Comparison of ENCODE assay signal across 20 cellular contexts in the genomic region with DNA sequence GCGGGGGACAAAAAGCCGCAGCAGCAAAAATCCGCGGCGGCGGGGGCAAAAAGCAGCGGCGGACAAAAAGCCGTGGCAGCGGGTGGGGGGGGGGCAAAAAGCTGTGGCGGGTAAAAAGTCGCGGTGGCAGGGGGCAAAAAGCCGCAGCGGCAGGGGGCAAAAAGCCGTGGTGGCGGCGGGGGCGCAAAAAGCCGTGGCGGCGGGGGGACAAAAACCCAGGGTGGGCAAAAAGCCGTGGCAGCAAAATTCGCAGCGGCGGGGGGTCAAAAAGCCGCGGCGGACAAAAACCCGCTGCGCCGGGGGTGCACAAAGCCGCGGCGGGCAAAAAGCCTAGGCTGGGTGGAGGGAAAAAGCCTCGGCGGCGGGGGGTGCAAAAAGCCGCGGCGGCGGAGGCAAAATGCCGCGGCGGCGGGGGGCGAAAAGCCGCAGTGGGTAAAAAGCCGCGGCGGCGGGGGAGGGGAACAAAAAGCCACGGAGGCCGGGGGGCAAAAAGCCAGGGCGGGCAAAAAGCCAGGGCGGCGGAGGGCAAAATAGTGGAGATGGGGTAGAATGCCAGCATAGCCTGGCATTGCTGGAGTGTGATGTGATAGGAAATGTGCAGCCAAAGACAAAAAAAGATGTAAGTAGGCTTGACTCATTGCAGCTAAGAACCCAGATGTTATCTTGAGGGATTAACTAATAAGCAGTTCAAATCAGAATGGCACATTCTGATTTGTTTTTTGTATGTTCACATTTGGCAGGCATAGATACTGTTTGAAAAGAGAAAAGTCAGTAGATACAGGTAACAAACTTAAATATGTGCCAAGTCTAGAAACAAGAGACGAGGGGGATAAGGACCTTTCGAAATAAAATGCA.
DNase-seq lines count a peak whose midpoint lies in the region; ATAC-seq lines count a peak whose summit lies in the region.
"Had no signal": no experiment of that assay in that cellular context is flagged by ENCODE, and none has a peak within 500 bp of the region (broad histone marks: within the 10 kb centered on the region; RNA-seq: fewer than 3 reads in every experiment).

No MANE protein-coding gene starts in this region.

- no peaks in the 10 kb centered on the region for H3K36me3 ChIP-seq in NT2/D1 (ENCODE audit: insufficient read depth, insufficient read length, low read length)
- no peaks in the 10 kb centered on the region for H3K36me3 ChIP-seq in iPS-20b (ENCODE audit: insufficient read depth, low read depth, low read length)
- no peaks in the 10 kb centered on the region for H3K36me3 ChIP-seq in CD4-positive, alpha-beta memory T cell (ENCODE audit: insufficient read depth, low read length)
- H3K36me3 ChIP-seq: ovary, SJSA1 had no signal

- no peaks in the 10 kb centered on the region for H3K36me3 Mint-ChIP-seq in activated T-cell treated with anti-CD3 and anti-CD28 coated beads, Interleukin-2, amount 50 U/mL, for 4 hours (ENCODE audit: insufficient read depth)
- peaks cover 2 to 7% of the 10 kb centered on the region in 2 donors for H3K36me3 Mint-ChIP-seq in CD4-positive, alpha-beta memory T cell

- H3K9me3 ChIP-seq in NT2/D1 (ENCODE audit: insufficient read depth, low read length) = no peaks in the 10 kb centered on the region
- H3K9me3 ChIP-seq in iPS-20b (ENCODE audit: insufficient read depth, low read depth, low read length) = peaks cover 6% of the 10 kb centered on the region; the same call in 1 of the 2 replicates
- no peaks in the 10 kb centered on the region for H3K9me3 ChIP-seq in CD4-positive, alpha-beta memory T cell (ENCODE audit: control insufficient read depth in 1 of 2, low read length in 2 of 2)

- H3K4me1 ChIP-seq in NT2/D1 (ENCODE audit: insufficient read depth, insufficient read length) (peaks cover 2% of the 10 kb centered on the region), iPS-20b (ENCODE audit: insufficient read depth, low read length) (peaks cover 3% of the 10 kb centered on the region; the same call in 1 of the 2 replicates)
- H3K4me1 ChIP-seq in CD4-positive, alpha-beta memory T cell (ENCODE audit: insufficient read depth, low read length) = no peaks in the 10 kb centered on the region
- H3K4me1 ChIP-seq: SJSA1 had no signal

- peaks cover 3% of the 10 kb centered on the region for H3K4me1 Mint-ChIP-seq in activated T-cell treated with anti-CD3 and anti-CD28 coated beads, Interleukin-2, amount 50 U/mL, for 4 hours (ENCODE audit: low read depth)
- peaks cover 0 to 3% (median under 1%) of the 10 kb centered on the region in 4 donors for H3K4me1 Mint-ChIP-seq in CD4-positive, alpha-beta memory T cell

- no peak overlapping the region for H3K9ac ChIP-seq in NT2/D1 (ENCODE audit: insufficient read length, low read depth)
- H3K9ac ChIP-seq in iPS-20b (ENCODE audit: low read depth, low read length) = no peak overlapping the region

- CTCF ChIA-PET in CD4-positive, alpha-beta memory T cell (lab: Charles Lee; ENCODE audit: partially characterized antibody) = no interaction called here

- H3K4me3 ChIP-seq in NT2/D1 (ENCODE audit: insufficient read length, low read depth) (peak overlapping the region; percentile 8), iPS-20b (ENCODE audit: low read length) (peak overlapping the region; percentile 65; the same call in 1 of the 2 replicates)
- H3K4me3 ChIP-seq in CD4-positive, alpha-beta memory T cell (ENCODE audit: low read length in 2 of 2) = no peak overlapping the region
- H3K4me3 ChIP-seq: coronary artery, ovary, SJSA1 had no signal

- H3K27me3 Mint-ChIP-seq in activated T-cell treated with anti-CD3 and anti-CD28 coated beads, Interleukin-2, amount 50 U/mL, for 4 hours (ENCODE audit: low read depth) = peaks cover 42% of the 10 kb centered on the region
- peaks cover 21 to 23% of the 10 kb centered on the region in 2 donors for H3K27me3 Mint-ChIP-seq in CD4-positive, alpha-beta memory T cell

- intact Hi-C loops in CD4-positive, alpha-beta memory T cell (cut with micrococcal nuclease) = no loop called here

- H3K4me3 Mint-ChIP-seq in activated T-cell treated with anti-CD3 and anti-CD28 coated beads, Interleukin-2, amount 50 U/mL, for 4 hours = no peak overlapping the region
- peak overlapping the region in 1 of 8 donors; percentile 29 for H3K4me3 Mint-ChIP-seq in CD4-positive, alpha-beta memory T cell
- H3K4me3 Mint-ChIP-seq: IgD-negative memory B cell; stimulated activated naive CD8-positive, alpha-beta T cell treated with anti-CD3 and anti-CD28 coated beads, Interleukin-15, Interleukin-2, amounts not matched to agents 100 ng/mL and 50 ng/mL, for 24 hours had no signal

- POLR2A ChIA-PET in CD4-positive, alpha-beta memory T cell (lab: Charles Lee; ENCODE audit: partially characterized antibody) = no interaction called here

- peaks cover 20% of the 10 kb centered on the region for H3K9me3 Mint-ChIP-seq in activated T-cell treated with anti-CD3 and anti-CD28 coated beads, Interleukin-2, amount 50 U/mL, for 4 hours
- H3K9me3 Mint-ChIP-seq in CD4-positive, alpha-beta memory T cell = peaks cover 7 to 52% (median 40%) of the 10 kb centered on the region in 8 donors

- no peak for ATAC-seq in HG03439 (IDR thresholded peaks at IDR 0.05; ENCODE audit: unreplicated experiment)
- no peak for ATAC-seq in activated T-cell treated with anti-CD3 and anti-CD28 coated beads, Interleukin-2, amount 50 U/mL, for 4 hours

- no peak overlapping the region for H3K27ac Mint-ChIP-seq in CD4-positive, alpha-beta memory T cell
- H3K27ac Mint-ChIP-seq: IgD-negative memory B cell; stimulated activated naive CD8-positive, alpha-beta T cell treated with anti-CD3 and anti-CD28 coated beads, Interleukin-15, Interleukin-2, amounts not matched to agents 100 ng/mL and 50 ng/mL, for 24 hours had no signal

- no peak overlapping the region for H3K27ac ChIP-seq in iPS-20b (ENCODE audit: low read length)
- H3K27ac ChIP-seq in CD4-positive, alpha-beta memory T cell (ENCODE audit: low read depth, low read length) = no peak overlapping the region
- H3K27ac ChIP-seq: coronary artery, ovary, SJSA1 had no signal

- H3K27me3 ChIP-seq in NT2/D1 (ENCODE audit: insufficient read depth, insufficient read length) (peaks cover 65% of the 10 kb centered on the region), iPS-20b (ENCODE audit: insufficient read depth, low read length) (peaks cover 57% of the 10 kb centered on the region)
- H3K27me3 ChIP-seq in CD4-positive, alpha-beta memory T cell (ENCODE audit: insufficient read depth, low read length) = no peaks in the 10 kb centered on the region
- H3K27me3 ChIP-seq: ovary had no signal

- DNase-seq in D341Med (ENCODE audit: low spot score) (peak; percentile 29), NT2/D1 (ENCODE audit: low read depth, low spot score) (no peak), retina (peak; percentile 35), hippocampal formation (lab: John Stamatoyannopoulos, UW) (no peak)
- DNase-seq in activated T-cell treated with anti-CD3 and anti-CD28 coated beads, Interleukin-2, amount 50 U/mL, for 4 hours = no peak
- DNase-seq in CD4-positive, alpha-beta memory T cell = no peak
- DNase-seq: activated CD4-positive, CD25-positive, alpha-beta regulatory T cell treated with anti-CD3 and anti-CD28 coated beads, Interleukin-2, amount 50 U/mL, for 72 hours; activated effector memory CD4-positive, alpha-beta T cell treated with anti-CD3 and anti-CD28 coated beads, Interleukin-2, amount 50 U/mL, for 16 hours; foreskin melanocyte; GDM1; NCI-H2081; NCI-H524 treated with DMSO at 0.1 percent for 48 hours; T1000 had no signal

Comparison
In these comparisons a context has a peak if more than half of its experiments do, and no peak if none do; other contexts are left out.
1. DNase-seq: peak in D341Med (single experiment) and retina (single experiment); none in NT2/D1 (single experiment), activated T-cell treated with anti-CD3 and anti-CD28 coated beads, Interleukin-2, amount 50 U/mL, for 4 hours (single experiment), CD4-positive, alpha-beta memory T cell (0 of 5) and hippocampal formation (0 of 2).
2. H3K4me3 ChIP-seq: peak in NT2/D1 (single experiment) and iPS-20b (single experiment); none in CD4-positive, alpha-beta memory T cell (0 of 2).